ENCODE assay signal across 8 cellular contexts in the genomic region with DNA sequence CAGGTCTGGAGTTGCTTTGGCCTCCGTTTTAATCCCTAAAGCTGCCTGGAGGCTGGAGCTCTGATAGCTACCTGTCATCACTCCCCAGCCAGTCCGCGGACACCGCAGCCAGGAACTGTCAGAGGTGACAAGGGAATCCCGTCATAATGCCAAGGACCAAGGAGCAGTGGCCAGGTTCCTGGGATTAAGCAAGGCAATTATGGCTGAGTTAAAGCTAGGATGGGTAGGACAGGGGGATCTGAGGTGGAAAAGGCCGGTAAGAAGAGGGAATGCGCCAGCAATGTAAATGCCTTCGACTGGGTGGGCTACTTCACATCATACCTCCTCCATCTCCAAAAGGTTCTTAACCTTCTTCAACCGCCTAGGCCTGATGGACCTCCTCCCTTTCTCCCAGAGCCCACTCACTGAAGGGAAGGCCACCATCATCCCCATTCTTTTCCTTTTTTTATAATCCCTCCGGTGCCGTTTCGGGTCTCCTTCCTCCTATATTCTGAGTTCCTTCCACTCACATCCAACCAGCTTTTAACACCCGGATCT. TPM values are rescaled to one million over a fixed set of nuclear protein-coding genes. Genes with fewer than 3 reads are reported as not detected.
A peak's percentile ranks its signal among the peaks of the same experiment; 100 is the strongest.
DNase-seq lines count a peak whose midpoint lies in the region; ATAC-seq and TF ChIP-seq lines count a peak whose summit lies in the region.

No MANE protein-coding gene starts in this region.

- H2AFZ ChIP-seq in MM.1S (ENCODE audit: low read length): peak overlapping the region; percentile 34; the same call in 1 of the 2 replicates

- H3K79me2 ChIP-seq in MM.1S (ENCODE audit: low read length): peaks cover 5% of the 10 kb centered on the region; the same call in 1 of the 2 replicates

- no peaks in the 10 kb centered on the region for H3K9me2 ChIP-seq in MM.1S (replicated peaks; ENCODE audit: insufficient read depth, low read length)

- TF ChIP-seq POLR2A in sigmoid colon (IDR thresholded peaks at IDR 0.05): no peak

- H3K9me3 ChIP-seq in MM.1S (replicated peaks; ENCODE audit: insufficient read depth, low read length) (no peaks in the 10 kb centered on the region), ascending aorta (no peaks in the 10 kb centered on the region), iPS DF 6.9 (ENCODE audit: control insufficient read depth, insufficient read depth, low read length) (no peaks in the 10 kb centered on the region), sigmoid colon (no peaks in the 10 kb centered on the region)

- ATAC-seq in left lobe of liver (no peak), HG02763 (IDR thresholded peaks at IDR 0.05; ENCODE audit: unreplicated experiment) (no peak)

- peak overlapping the region; percentile 82 for H3K9ac ChIP-seq in MM.1S (ENCODE audit: low read length)

- peak overlapping the region; percentile 72 for H3K4me3 ChIP-seq in MM.1S (ENCODE audit: low read length)
- H3K4me3 ChIP-seq in ascending aorta: peak overlapping the region; percentile 85 to 93
- H3K4me3 ChIP-seq in iPS DF 6.9 (ENCODE audit: low read length): peak overlapping the region; percentile 42; the same call in 1 of the 2 replicates
- H3K4me3 ChIP-seq in sigmoid colon: peak overlapping the region; percentile 52 to 94 (median 66)

- H3K27me3 ChIP-seq in MM.1S (replicated peaks; ENCODE audit: insufficient read depth, low read length) (no peaks in the 10 kb centered on the region), ascending aorta (no peaks in the 10 kb centered on the region), iPS DF 6.9 (ENCODE audit: control insufficient read depth, insufficient read depth, low read length) (peaks cover 22% of the 10 kb centered on the region; the same call in 1 of the 2 replicates), sigmoid colon (no peaks in the 10 kb centered on the region)

- DNase-seq in EH (ENCODE audit: low read depth) (peak; percentile 31), MM.1S (no peak), ascending aorta (ENCODE audit: low spot score in 2 of 2) (peak in 1 of 2 donors; percentile 74), iPS DF 6.9 (ENCODE audit: low read depth, low spot score) (no peak), sigmoid colon (peak; percentile 83), GM03348 (ENCODE audit: low spot score) (no peak), left lobe of liver (ENCODE audit: low spot score) (no peak)

- no peaks in the 10 kb centered on the region for H3K4me1 ChIP-seq in MM.1S (ENCODE audit: low read length)
- peaks cover 12 to 17% of the 10 kb centered on the region in 2 donors for H3K4me1 ChIP-seq in ascending aorta
- no peaks in the 10 kb centered on the region for H3K4me1 ChIP-seq in iPS DF 6.9 (ENCODE audit: control insufficient read depth, insufficient read depth, low read length)
- peaks cover 0 to 25% (median 22%) of the 10 kb centered on the region in 4 donors for H3K4me1 ChIP-seq in sigmoid colon

- no peaks in the 10 kb centered on the region for H3K36me3 ChIP-seq in MM.1S (replicated peaks; ENCODE audit: insufficient read depth, low read length)
- H3K36me3 ChIP-seq in ascending aorta: peaks cover 0 to 3% of the 10 kb centered on the region in 2 donors
- H3K36me3 ChIP-seq in iPS DF 6.9 (ENCODE audit: control insufficient read depth, insufficient read depth, low read length): no peaks in the 10 kb centered on the region
- peaks cover 0 to 21% (median 0%) of the 10 kb centered on the region in 4 donors for H3K36me3 ChIP-seq in sigmoid colon

- no peak for TF ChIP-seq CTCF in MM.1S (IDR thresholded peaks at IDR 0.05; ENCODE audit: low read length)
- TF ChIP-seq CTCF in ascending aorta (IDR thresholded peaks at IDR 0.05): no peak
- TF ChIP-seq CTCF in sigmoid colon (IDR thresholded peaks at IDR 0.05): no peak

- no CpG with 5 or more reads among the region's 13 CpGs for WGBS in iPS DF 6.9 (ENCODE audit: insufficient coverage, insufficient read length)
- 2 to 5% methylated on average over 13 of the region's 13 CpGs for whole genome bisulfite sequencing in sigmoid colon, 2 donors

- H3K4me2 ChIP-seq in MM.1S (ENCODE audit: low read depth, low read length): peak overlapping the region; percentile 77

- H4K20me1 ChIP-seq in MM.1S (ENCODE audit: insufficient read depth, low read length): no peaks in the 10 kb centered on the region

- intact Hi-C loops in ascending aorta (cut with DNase I) (loop anchor here (1.0 to 10.0 kb wide), 11 partner anchors 14 to 942 kb away; partner anchors contain the start of genes ACIN1, C14orf119, EMC9 and HOMEZ), sigmoid colon (cut with DNase I) (loop anchor here (2.0 to 10.0 kb wide), 4 partner anchors 16 to 844 kb away; partner anchors contain the start of genes ACIN1, C14orf119, EMC9 and PRMT5)

- H3K27ac ChIP-seq in MM.1S (ENCODE audit: low read length) (peak overlapping the region; percentile 44; the same call in 1 of the 2 replicates), ascending aorta (peak overlapping the region; percentile 94 to 99), iPS DF 6.9 (ENCODE audit: low read length) (no peak overlapping the region), sigmoid colon (peak overlapping the region; percentile 92 to 100 (median 100))

- no peak for TF ChIP-seq EP300 in sigmoid colon (IDR thresholded peaks at IDR 0.05)

- peaks cover 8% of the 10 kb centered on the region for H3F3A ChIP-seq in MM.1S (ENCODE audit: insufficient read depth, low read length)

RNA-seq across cellular contexts. Expression of gene PPP1R3E, which starts 1.9 kb away (rescaled TPM):
- 8.9 TPM for total RNA-seq in ascending aorta
- 10 to 100 TPM in 1 of 4 donors, 1 to 10 TPM in 3; 4.5 to 10.7 (median 8.9) TPM for total RNA-seq in sigmoid colon
- 10 to 100 TPM in 1 of 3 donors, 1 to 10 TPM in 2; 2.5 to 12.9 (median 3.6) TPM for polyA plus RNA-seq in sigmoid colon
- 11.5 TPM for total RNA-seq in left lobe of liver

RNA-seq across cellular contexts. Expression of gene BCL2L2, which starts 5.9 kb away (rescaled TPM):
- total RNA-seq in ascending aorta: 49.2 TPM
- 100 to 1,000 TPM in 2 of 4 donors, 10 to 100 TPM in 2; 75.9 to 118 (median 101) TPM for total RNA-seq in sigmoid colon
- polyA plus RNA-seq in sigmoid colon: 10 to 100 TPM; 57.0 to 63.3 (median 61.9) TPM
- 14.0 TPM for total RNA-seq in left lobe of liver

RNA-seq across cellular contexts. Expression of gene HOMEZ, which starts 14.8 kb away (rescaled TPM):
- total RNA-seq in ascending aorta (7.3 TPM), sigmoid colon (10 to 100 TPM in 1 of 4 donors, 1 to 10 TPM in 3; 5.4 to 10.5 (median 6.1) TPM), left lobe of liver (8.9 TPM)
- polyA plus RNA-seq in sigmoid colon: 10 to 100 TPM in 1 of 3 donors, 1 to 10 TPM in 2; 6.0 to 12.0 (median 6.5) TPM

RNA-seq across cellular contexts. Expression of gene PABPN1, which starts 20.5 kb away (rescaled TPM):
- total RNA-seq in ascending aorta (90.6 TPM), sigmoid colon (10 to 100 TPM; 38.3 to 71.5 (median 48.3) TPM), left lobe of liver (86.9 TPM)
- 100 to 1,000 TPM in 1 of 3 donors, 10 to 100 TPM in 2; 69.1 to 137 (median 76.3) TPM for polyA plus RNA-seq in sigmoid colon

RNA-seq across cellular contexts. Expression of gene SLC22A17, which starts 51.9 kb away (rescaled TPM):
- total RNA-seq in ascending aorta (89.7 TPM), sigmoid colon (10 to 100 TPM; 18.1 to 38.8 (median 26.3) TPM), left lobe of liver (3.6 TPM)
- 10 to 100 TPM in 1 of 3 donors, under 1 TPM in 2; 0.60 to 10.6 (median 0.92) TPM for polyA plus RNA-seq in sigmoid colon

Comparison
In these comparisons a context has a peak if more than half of its experiments do, and no peak if none do; other contexts are left out.
1. DNase-seq: peak in EH (single experiment) and sigmoid colon (single experiment); none in MM.1S (single experiment), iPS DF 6.9 (single experiment), GM03348 (single experiment) and left lobe of liver (single experiment).
2. Peak in every context shown above with its lines, with median percentiles within 50 percentile points of each other: H3K4me3 ChIP-seq.